In the genomic region with DNA sequence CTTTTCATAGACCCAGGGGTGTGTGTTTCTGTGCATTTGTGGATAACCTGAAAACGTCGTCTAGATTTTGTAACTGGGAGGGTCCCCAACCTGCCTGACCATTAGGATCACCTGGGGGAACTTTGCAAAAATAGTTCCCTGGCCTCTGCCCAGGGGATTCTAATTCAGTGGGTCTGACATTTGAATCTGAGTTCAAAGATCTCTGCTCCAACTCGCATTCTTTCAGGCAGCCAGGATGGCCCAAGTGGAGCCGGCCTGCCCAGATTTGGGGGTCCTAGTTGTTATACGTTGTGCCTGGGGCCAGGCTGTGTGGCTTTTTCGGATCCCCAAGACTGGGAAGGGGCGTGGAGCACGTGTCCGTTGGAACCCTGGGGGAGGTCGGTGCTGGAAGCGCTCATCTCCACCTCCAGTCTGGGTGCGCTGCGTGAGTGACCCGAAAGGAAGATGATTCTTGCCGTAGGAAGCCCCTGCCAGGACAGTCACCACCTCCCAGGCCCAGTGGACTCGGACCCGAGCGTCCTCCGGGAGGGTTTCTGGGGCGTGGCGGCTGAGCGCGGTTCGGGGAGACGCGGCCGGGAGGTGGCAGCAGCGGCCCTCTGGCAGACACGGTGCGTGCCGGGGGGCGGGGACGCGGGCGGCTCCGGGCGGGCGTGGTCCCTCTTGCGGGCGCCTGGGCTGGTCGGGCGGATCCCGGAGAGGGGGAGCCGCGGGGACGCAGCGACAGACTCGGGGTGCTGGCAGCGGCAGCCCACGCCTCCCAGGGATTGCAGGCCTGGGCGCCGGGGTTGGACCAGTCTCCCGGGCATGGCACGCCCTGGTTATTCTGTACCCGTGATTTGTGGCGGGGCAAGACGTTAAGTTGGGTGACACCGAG, we compare ENCODE assay signal across 7 cellular contexts. TPM values are rescaled to one million over a fixed set of nuclear protein-coding genes. Genes with fewer than 3 reads are reported as not detected.
DNase-seq lines count a peak whose midpoint lies in the region; FAIRE-seq and TF ChIP-seq lines count a peak whose summit lies in the region.

No MANE protein-coding gene starts in this region.

- no TSS peak for BruUV-seq in MCF 10A (replicated peaks; lab: Mats Ljungman, UMichigan)

- H3K27ac ChIP-seq in iPS-20b (ENCODE audit: low read length) (no peak overlapping the region), skin epidermis (peak overlapping the region in 12 of 21 experiments; percentile 6 to 70 (median 54))

- DNase-seq in GM12892 (ENCODE audit: insufficient read length) (peak; percentile 90), HFFc6 (peak; percentile 41), NAMALWA (ENCODE audit: low spot score) (peak; percentile 72), UCSD-AML1 (lab: John Stamatoyannopoulos, UW; ENCODE audit: unreplicated experiment) (peak; percentile 83), MCF 10A (ENCODE audit: unreplicated experiment) (peak; percentile 59)

- peak overlapping the region; percentile 74 for H3K27ac Mint-ChIP-seq in HFFc6
- no peak overlapping the region for H3K27ac Mint-ChIP-seq in MCF 10A (ENCODE audit: low read depth, unreplicated experiment)

- peaks cover 68% of the 10 kb centered on the region for H3K4me1 Mint-ChIP-seq in HFFc6 (ENCODE audit: low read depth)
- peaks cover 16% of the 10 kb centered on the region for H3K4me1 Mint-ChIP-seq in MCF 10A (ENCODE audit: insufficient read depth, unreplicated experiment)

- H3K9me3 Mint-ChIP-seq in HFFc6 = no peaks in the 10 kb centered on the region
- H3K9me3 Mint-ChIP-seq in MCF 10A (ENCODE audit: unreplicated experiment) = no peaks in the 10 kb centered on the region

- CTCF ChIA-PET in MCF 10A (lab: Yijun Ruan, JAX) = interaction anchor here (0.6 to 18.2 kb wide), 10 partner anchors 9 to 1014 kb away, joined by 3 to 428 read pairs (median 12); a partner anchor contains a TSS

- H3K4me1 ChIP-seq in iPS-20b (ENCODE audit: insufficient read depth, low read length) = no peaks in the 10 kb centered on the region; the same call in 1 of the 2 replicates

- H3K9me3 ChIP-seq in iPS-20b (ENCODE audit: insufficient read depth, low read depth, low read length) = no peaks in the 10 kb centered on the region

- FAIRE-seq in GM12892 (lab: Jason Lieb, UNC) = peak; percentile 97

- H3K27me3 Mint-ChIP-seq in HFFc6 (ENCODE audit: insufficient read depth) = peaks cover 1% of the 10 kb centered on the region
- H3K27me3 Mint-ChIP-seq in MCF 10A (ENCODE audit: insufficient read depth, unreplicated experiment) = peaks cover 11% of the 10 kb centered on the region

- peak overlapping the region; percentile 64; the same call in 1 of the 2 replicates for H3K9ac ChIP-seq in iPS-20b (ENCODE audit: low read depth, low read length)

- no peaks in the 10 kb centered on the region for H3K36me3 ChIP-seq in iPS-20b (ENCODE audit: insufficient read depth, low read depth, low read length)

- TF ChIP-seq CTCF in HFFc6 (IDR thresholded peaks at IDR 0.05) (peak; percentile 93), MCF 10A (IDR thresholded peaks at IDR 0.05; ENCODE audit: unreplicated experiment) (peak; percentile 96)

- intact Hi-C loops in MCF 10A (cut with micrococcal nuclease) = loop anchor here (1.0 to 5.0 kb wide), 6 partner anchors 77 to 822 kb away; no protein-coding TSS in a partner anchor

- POLR2A ChIA-PET in MCF 10A (lab: Yijun Ruan, JAX) = interaction anchor here (1.6 kb wide), 1 partner anchor 69 kb away, joined by 4 read pairs; no protein-coding TSS in a partner anchor

- peaks cover 30% of the 10 kb centered on the region for H3K27me3 ChIP-seq in iPS-20b (ENCODE audit: insufficient read depth, low read length)

- H3K4me3 Mint-ChIP-seq in HFFc6 (peak overlapping the region; percentile 86), MCF 10A (ENCODE audit: unreplicated experiment) (peak overlapping the region; percentile 67)

- H3K36me3 Mint-ChIP-seq in HFFc6 (ENCODE audit: low read depth) = no peaks in the 10 kb centered on the region
- H3K36me3 Mint-ChIP-seq in MCF 10A (ENCODE audit: insufficient read depth, unreplicated experiment) = peaks cover 5% of the 10 kb centered on the region

- peak overlapping the region; percentile 74 for H3K4me3 ChIP-seq in iPS-20b (ENCODE audit: low read length)
- peak overlapping the region; percentile 28 to 43 (median 39) for H3K4me3 ChIP-seq in skin epidermis

- TF ChIP-seq POLR2A in GM12892 (IDR thresholded peaks at IDR 0.05; ENCODE audit: low read depth, low read length) = no peak

RNA-seq across cellular contexts. Expression of a gene that starts 29.2 kb away (rescaled TPM):
- polyA plus RNA-seq in GM12892 (2012; ENCODE audit: missing spikeins) = not detected
- total RNA-seq in HFFc6 (2021; fragmentation: NEBNext Ultra II Directional; extraction: Animal tissue kit (Norgen Biotek cat#: 25700)) = not detected
- not detected in 2 replicates for total RNA-seq in MCF 10A (2022)
